Comparison of ENCODE assay signal across 10 cellular contexts in the genomic region with DNA sequence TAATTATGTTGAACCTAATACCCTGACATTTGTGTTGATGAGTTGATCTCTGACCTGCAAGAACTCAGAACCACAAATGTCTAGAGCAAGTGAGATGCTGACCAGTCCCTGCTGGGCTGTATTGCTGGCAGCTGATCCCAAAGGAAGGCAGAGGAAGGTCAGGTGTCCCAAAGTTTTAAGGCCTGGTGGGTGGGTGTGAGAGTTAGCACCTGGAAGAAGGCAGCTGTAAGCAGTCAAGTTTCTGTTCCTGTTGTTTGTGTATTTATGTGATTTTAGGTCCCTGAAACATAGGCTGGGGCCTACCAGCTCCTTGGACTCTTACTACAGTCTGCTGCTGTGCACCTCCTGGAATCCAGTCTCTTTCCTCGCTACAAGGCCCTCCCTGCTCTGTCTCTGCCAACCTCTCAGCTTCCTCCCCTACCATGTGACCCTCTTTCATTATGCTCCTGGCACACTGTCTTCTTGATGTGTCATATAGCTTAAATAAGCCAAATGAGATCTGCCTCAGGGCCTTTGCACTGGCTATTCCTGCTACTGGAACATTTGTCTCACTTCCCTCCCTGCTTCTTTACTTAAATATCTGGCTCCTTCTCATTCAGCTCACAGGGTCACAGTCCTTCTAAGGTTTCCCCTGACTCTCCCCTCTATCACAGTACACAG. TPM values are rescaled to one million over a fixed set of nuclear protein-coding genes. Genes with fewer than 3 reads are reported as not detected.
DNase-seq lines count a peak whose midpoint lies in the region; ATAC-seq and TF ChIP-seq lines count a peak whose summit lies in the region.
"Had no signal": no experiment of that assay in that cellular context is flagged by ENCODE, and none has a peak within 500 bp of the region (broad histone marks: within the 10 kb centered on the region; RNA-seq: fewer than 3 reads in every experiment).

No MANE protein-coding gene starts in this region.

- no peaks in the 10 kb centered on the region for H3K9me3 ChIP-seq in SU-DHL-6 (ENCODE audit: insufficient read depth, low read length)
- H3K9me3 ChIP-seq in mesenchymal stem cell (ENCODE audit: control insufficient read depth, low read length): no peaks in the 10 kb centered on the region

- no peak overlapping the region for H4K8ac ChIP-seq in mesenchymal stem cell (ENCODE audit: low read length)

- no peaks in the 10 kb centered on the region for H4K20me1 ChIP-seq in SU-DHL-6 (ENCODE audit: low read depth, low read length)

- no peaks in the 10 kb centered on the region for H3K36me3 ChIP-seq in SU-DHL-6 (ENCODE audit: low read length)
- no peaks in the 10 kb centered on the region for H3K36me3 ChIP-seq in mesenchymal stem cell (ENCODE audit: control insufficient read depth in 1 of 2, insufficient read depth in 2 of 2, low read depth in 1 of 2, low read length in 2 of 2)

- H3K4me3 ChIP-seq in SU-DHL-6 (ENCODE audit: insufficient read depth, low read length, poor library complexity, severe bottlenecking) (no peak overlapping the region), mesenchymal stem cell (ENCODE audit: insufficient read depth in 1 of 2, low read depth in 1 of 2, low read length in 2 of 2) (no peak overlapping the region)

- H2BK15ac ChIP-seq in mesenchymal stem cell (ENCODE audit: low read depth, poor library complexity, severe bottlenecking): no peak overlapping the region

- peaks cover 3% of the 10 kb centered on the region; the same call in 1 of the 2 replicates for H3F3A ChIP-seq in SU-DHL-6 (ENCODE audit: insufficient read depth)

- H3K27ac ChIP-seq in SU-DHL-6 (ENCODE audit: low read depth, low read length) (peak overlapping the region; percentile 82), mesenchymal stem cell (ENCODE audit: low read length, poor library complexity, severe bottlenecking) (no peak overlapping the region)

- H3K4me2 ChIP-seq in SU-DHL-6 (ENCODE audit: low read depth, low read length, poor library complexity, severe bottlenecking) (peak overlapping the region; percentile 68), mesenchymal stem cell (ENCODE audit: low read length, poor library complexity, severe bottlenecking) (no peak overlapping the region)

- H3K27me3 ChIP-seq in SU-DHL-6 (ENCODE audit: low read length) (no peaks in the 10 kb centered on the region), mesenchymal stem cell (ENCODE audit: control insufficient read depth in 1 of 2, insufficient read depth in 1 of 2, low read length in 2 of 2) (no peaks in the 10 kb centered on the region)

- TF ChIP-seq CTCF in SU-DHL-6 (IDR thresholded peaks at IDR 0.05; ENCODE audit: insufficient read depth, low read length, poor library complexity, severe bottlenecking): no peak

- no peak overlapping the region for H2BK12ac ChIP-seq in mesenchymal stem cell (ENCODE audit: low read length in 2 of 2)

- WGBS in mesenchymal stem cell: 95% methylated on average over 1 of the region's 1 CpG

- H3K14ac ChIP-seq in mesenchymal stem cell (ENCODE audit: low read length in 2 of 2): no peak overlapping the region

- peak overlapping the region in 1 of 2 donors; percentile 82 for H3K27ac Mint-ChIP-seq in activated naive CD4-positive, alpha-beta T cell treated with anti-CD3 and anti-CD28 coated beads, Interleukin-2, amount 50 U/mL, for 72 hours

- H3K9ac ChIP-seq in SU-DHL-6 (ENCODE audit: low read length): peak overlapping the region; percentile 58
- no peak overlapping the region for H3K9ac ChIP-seq in mesenchymal stem cell (ENCODE audit: low read length)

- H2BK120ac ChIP-seq in mesenchymal stem cell (ENCODE audit: low read depth, low read length): no peak overlapping the region

- H3K9me3 Mint-ChIP-seq in activated naive CD4-positive, alpha-beta T cell treated with anti-CD3 and anti-CD28 coated beads, Interleukin-2, amount 50 U/mL, for 72 hours: no peaks in the 10 kb centered on the region

- H2AFZ ChIP-seq in SU-DHL-6 (ENCODE audit: low read depth, low read length, severe bottlenecking) (peak overlapping the region; percentile 79), mesenchymal stem cell (ENCODE audit: low read depth, low read length) (no peak overlapping the region)

- H2BK5ac ChIP-seq in mesenchymal stem cell (ENCODE audit: low read depth, low read length, poor library complexity, severe bottlenecking): no peak overlapping the region

- H3K4ac ChIP-seq in mesenchymal stem cell (ENCODE audit: low read depth in 1 of 2, low read length in 2 of 2): no peak overlapping the region

- H2AK5ac ChIP-seq in mesenchymal stem cell (ENCODE audit: low read length, severe bottlenecking): no peak overlapping the region

- no peak overlapping the region for H3K23ac ChIP-seq in mesenchymal stem cell (ENCODE audit: low read length in 2 of 2)

- no peaks in the 10 kb centered on the region for H3K79me1 ChIP-seq in mesenchymal stem cell (replicated peaks; ENCODE audit: low read length, poor library complexity, severe bottlenecking)

- H4K91ac ChIP-seq in mesenchymal stem cell (ENCODE audit: low read length): no peak overlapping the region

- no peaks in the 10 kb centered on the region for H3K79me2 ChIP-seq in SU-DHL-6 (ENCODE audit: insufficient read depth, low read length)

- ATAC-seq in activated naive CD4-positive, alpha-beta T cell treated with anti-CD3 and anti-CD28 coated beads, Interleukin-2, amount 50 U/mL, for 72 hours: peak; percentile 63 to 79
- ATAC-seq in HG02973 (IDR thresholded peaks at IDR 0.05; ENCODE audit: unreplicated experiment) (peak; percentile 51), left lobe of liver (no peak)

- in situ Hi-C loops in G401 (cut with HindIII; ENCODE audit: low sequenced_read_pairs): no loop called here

- H3K36me3 Mint-ChIP-seq in activated naive CD4-positive, alpha-beta T cell treated with anti-CD3 and anti-CD28 coated beads, Interleukin-2, amount 50 U/mL, for 72 hours: no peaks in the 10 kb centered on the region
- H3K36me3 Mint-ChIP-seq: brain had no signal

- no peak overlapping the region for H3K18ac ChIP-seq in mesenchymal stem cell (ENCODE audit: low read depth in 1 of 2, low read length in 2 of 2)

- DNase-seq in activated naive CD4-positive, alpha-beta T cell treated with anti-CD3 and anti-CD28 coated beads, Interleukin-2, amount 50 U/mL, for 72 hours (ENCODE audit: low spot score in 2 of 2): no peak
- no peak for DNase-seq in activated naive CD4-positive, alpha-beta T cell treated with Interleukin-2 at 50 U/mL for 16 hours
- DNase-seq in mesenchymal stem cell (no peak), left lobe of liver (ENCODE audit: low spot score) (no peak), G401 (ENCODE audit: low spot score) (no peak)
- DNase-seq in stimulated activated CD8-positive, alpha-beta memory T cell treated with anti-CD3 and anti-CD28 coated beads, Interleukin-4, amount 100 ng/mL, for 48 hours: no peak
- DNase-seq: activated CD4-positive, CD25-positive, alpha-beta regulatory T cell had no signal

- H3K4me1 ChIP-seq in mesenchymal stem cell (ENCODE audit: control insufficient read depth, insufficient read depth, low read depth, low read length): no peaks in the 10 kb centered on the region

- H3K9me2 ChIP-seq in SU-DHL-6 (replicated peaks; ENCODE audit: insufficient read depth, low read length): no peaks in the 10 kb centered on the region

RNA-seq across cellular contexts. Expression of gene ATOSA, which starts 31.0 kb away (rescaled TPM):
- 10 to 100 TPM; 26.3 to 36.5 TPM for total RNA-seq in activated naive CD4-positive, alpha-beta T cell treated with anti-CD3 and anti-CD28 coated beads, Interleukin-2, amount 50 U/mL, for 72 hours
- polyA plus RNA-seq in mesenchymal stem cell (2013, experiment 1 of 2): 12.8 TPM
- polyA plus RNA-seq in mesenchymal stem cell (2013, experiment 2 of 2): 12.2 TPM
- total RNA-seq in left lobe of liver: 29.0 TPM
- 5.8 and 10.0 TPM in 2 replicates for total RNA-seq in G401 (2014; rRNA removed; shearing (Covaris generic))
